Comparison of ENCODE assay signal across 1 cellular context in genomic region chr14:77760381-77761204, GRCh38.
A peak's percentile ranks its signal among the peaks of the same experiment; 100 is the strongest.
TF ChIP-seq lines count a peak whose summit lies in the region.

SNW1 (minus strand) TSS chr14:77761156; CDS start chr14:77761127, 29 bp downstream.

TF ChIP-seq in H1, 55 proteins besides CTCF, POLR2A, EP300 and RAD21 (continued from another document):
- TF ChIP-seq E2F6 (IDR thresholded peaks at IDR 0.05) (0 out of 2 replicates have a peak, but pooled peaks have one; percentile 7), CREB1 (IDR thresholded peaks at IDR 0.05) (0 out of 2 replicates have a peak, but pooled peaks have one; percentile 68), SIRT6 (IDR thresholded peaks at IDR 0.05; ENCODE audit: low read length) (no peak), POLR2AphosphoS5 (IDR thresholded peaks at IDR 0.05; ENCODE audit: low read depth, low read length) (peak; percentile 80), POU5F1 (IDR thresholded peaks at IDR 0.05; ENCODE audit: low read depth, low read length) (no peak), TAF1 (IDR thresholded peaks at IDR 0.05; ENCODE audit: low read depth, low read length) (peak; percentile 84), KDM5A (IDR thresholded peaks at IDR 0.05; ENCODE audit: low read length) (peak; percentile 77), RBBP5 (IDR thresholded peaks at IDR 0.05; ENCODE audit: borderline replicate concordance, low read depth, low read length) (0 out of 2 replicates have a peak, but pooled peaks have one; percentile 68), YY1 (IDR thresholded peaks at IDR 0.05; ENCODE audit: low read depth, low read length) (peak; percentile 93), BCL11A (IDR thresholded peaks at IDR 0.05; ENCODE audit: low read depth in 2 of 2, low read length in 2 of 2) (no peak), ASH2L (IDR thresholded peaks at IDR 0.05; ENCODE audit: low read length) (peak; percentile 93), SP2 (IDR thresholded peaks at IDR 0.05; ENCODE audit: low read length) (no peak), NRF1 (IDR thresholded peaks at IDR 0.05; ENCODE audit: low read depth, low read length) (peak; percentile 38; the same call in 1 of the 2 replicates), SAP30 (IDR thresholded peaks at IDR 0.05; ENCODE audit: insufficient read depth, insufficient replicate concordance, low read length) (peak; percentile 24), PHF8 (conservative IDR thresholded peaks at IDR 0.05; ENCODE audit: low read depth, low read length) (peak; percentile 98)
TF ChIP-seq in H1: peak in this region for 17.
